In the genomic region with DNA sequence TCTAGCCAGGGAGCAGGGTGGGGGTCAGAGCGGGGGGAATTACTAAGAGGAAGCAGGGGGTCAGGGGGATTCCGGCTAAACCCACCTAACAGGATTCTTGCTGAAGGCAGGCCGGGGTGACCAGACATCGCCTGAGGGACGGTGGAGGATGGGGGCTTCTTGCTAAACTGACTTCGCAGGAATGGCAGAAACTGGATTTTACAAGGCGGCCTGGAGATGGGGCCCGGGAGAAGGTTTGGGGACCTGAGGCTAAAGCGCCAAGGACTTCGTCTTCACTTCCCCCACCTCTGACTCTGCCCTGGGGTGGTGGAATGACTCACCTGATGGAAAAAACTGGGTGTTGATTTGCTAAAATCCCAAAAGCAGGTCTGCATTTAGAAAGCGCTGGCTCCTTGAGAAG, we compare ENCODE assay signal across 24 cellular contexts. TPM values are rescaled to one million over a fixed set of nuclear protein-coding genes. Genes with fewer than 3 reads are reported as not detected.
DNase-seq lines count a peak whose midpoint lies in the region; ATAC-seq and TF ChIP-seq lines count a peak whose summit lies in the region.
"Had no signal": no experiment of that assay in that cellular context is flagged by ENCODE, and none has a peak within 500 bp of the region (broad histone marks: within the 10 kb centered on the region; RNA-seq: fewer than 3 reads in every experiment).

No MANE protein-coding gene starts in this region.

- no CpG with 5 or more reads among the region's 11 CpGs for whole genome bisulfite sequencing in trophoblast cell (ENCODE audit: extremely low coverage, insufficient coverage, insufficient read length)

- no peak overlapping the region for H3K18ac ChIP-seq in trophoblast cell (ENCODE audit: low read length)

- H3K4me2 ChIP-seq in PC-9 (peak overlapping the region; percentile 50; the same call in 1 of the 2 replicates), trophoblast cell (ENCODE audit: low read length) (peak overlapping the region; percentile 22)

- no peaks in the 10 kb centered on the region for H3K9me2 ChIP-seq in PC-9 (ENCODE audit: insufficient read depth)

- H3K27me3 Mint-ChIP-seq in activated CD4-positive, alpha-beta T cell treated with anti-CD3 and anti-CD28 coated beads for 36 hours, result peaks cover 2% of the 10 kb centered on the region

- no peak overlapping the region for H3K27ac Mint-ChIP-seq in activated CD4-positive, alpha-beta T cell treated with anti-CD3 and anti-CD28 coated beads for 36 hours
- H3K27ac Mint-ChIP-seq: CD8-positive, alpha-beta T cell had no signal

- no peaks in the 10 kb centered on the region for H3K36me3 ChIP-seq in PC-9 (ENCODE audit: low read depth)
- no peaks in the 10 kb centered on the region for H3K36me3 ChIP-seq in trophoblast cell (ENCODE audit: control insufficient read depth in 1 of 2, insufficient read depth in 2 of 2, low read length in 2 of 2)

- H2AK5ac ChIP-seq in trophoblast cell (ENCODE audit: low read length), result no peak overlapping the region

- H3K27ac ChIP-seq in PC-9, result no peak overlapping the region
- peak overlapping the region; percentile 78 for H3K27ac ChIP-seq in trophoblast cell (ENCODE audit: low read depth, low read length)
- H3K27ac ChIP-seq: 22Rv1, HL-60 had no signal

- no peak overlapping the region for H2BK120ac ChIP-seq in trophoblast cell (ENCODE audit: insufficient read depth, low read length, poor library complexity)

- H4K91ac ChIP-seq in trophoblast cell (ENCODE audit: low read depth, low read length), result peak overlapping the region; percentile 77

- no peaks in the 10 kb centered on the region for H3K36me3 Mint-ChIP-seq in activated CD4-positive, alpha-beta T cell treated with anti-CD3 and anti-CD28 coated beads for 36 hours (ENCODE audit: low read depth)
- H3K36me3 Mint-ChIP-seq: CD8-positive, alpha-beta T cell had no signal

- no peak for DNase-seq in activated CD4-positive, alpha-beta T cell treated with anti-CD3 and anti-CD28 coated beads for 36 hours
- no peak for DNase-seq in activated CD4-positive, alpha-beta T cell treated with anti-CD3 and anti-CD28 coated beads, Interleukin-2, amount 50 U/mL, for 4 hours
- peak; percentile 60 to 61 for DNase-seq in PC-9
- DNase-seq in islet precursor cell, result peak; percentile 93
- DNase-seq in trophoblast cell, result peak; percentile 63 to 70
- DNase-seq in hippocampal formation (lab: John Stamatoyannopoulos, UW), result no peak
- DNase-seq in nucleus accumbens (lab: John Stamatoyannopoulos, UW), result no peak
- DNase-seq: AML-193; C1 segment of cervical spinal cord; CD8-positive, alpha-beta T cell; GDM1; MM.1S; NCI-H1048; NCI-H1417 treated with DMSO at 0.1 percent for 48 hours; NCI-H187; NCI-H526; OCI-M1; SHP77 had no signal

- H3K14ac ChIP-seq in trophoblast cell (ENCODE audit: low read length), result no peak overlapping the region

- H3K4me1 Mint-ChIP-seq in activated CD4-positive, alpha-beta T cell treated with anti-CD3 and anti-CD28 coated beads for 36 hours, result peaks cover 4% of the 10 kb centered on the region

- no peak overlapping the region for H4K12ac ChIP-seq in trophoblast cell (ENCODE audit: low read depth, low read length)

- no peak overlapping the region for H3K4ac ChIP-seq in trophoblast cell (ENCODE audit: low read depth, low read length)

- H3K79me2 ChIP-seq in PC-9 (ENCODE audit: low read depth) (no peaks in the 10 kb centered on the region), trophoblast cell (ENCODE audit: control insufficient read depth, insufficient read depth, low read length, poor library complexity) (peaks cover 2% of the 10 kb centered on the region)

- H4K20me1 ChIP-seq in PC-9 (ENCODE audit: insufficient read depth), result no peaks in the 10 kb centered on the region

- peaks cover 22% of the 10 kb centered on the region for H3K79me1 ChIP-seq in trophoblast cell (ENCODE audit: low read length)

- no peak overlapping the region for H3K9ac ChIP-seq in trophoblast cell (ENCODE audit: low read length)

- peaks cover under 1% of the 10 kb centered on the region for H3K9me3 Mint-ChIP-seq in activated CD4-positive, alpha-beta T cell treated with anti-CD3 and anti-CD28 coated beads for 36 hours (ENCODE audit: low read depth)
- H3K9me3 Mint-ChIP-seq: CD8-positive, alpha-beta T cell had no signal

- H3K9me3 ChIP-seq in PC-9 (ENCODE audit: insufficient read depth, low read depth), result no peaks in the 10 kb centered on the region
- no peaks in the 10 kb centered on the region for H3K9me3 ChIP-seq in trophoblast cell (ENCODE audit: insufficient read depth, low read depth, low read length)

- H3K23ac ChIP-seq in trophoblast cell (ENCODE audit: low read length), result no peak overlapping the region

- H3F3A ChIP-seq in PC-9 (ENCODE audit: insufficient read depth, low read depth), result peaks cover 11% of the 10 kb centered on the region; the same call in 1 of the 2 replicates

- no peaks in the 10 kb centered on the region for H3K27me3 ChIP-seq in PC-9 (ENCODE audit: insufficient read depth, low read depth)
- H3K27me3 ChIP-seq in trophoblast cell (ENCODE audit: insufficient read depth, low read length), result no peaks in the 10 kb centered on the region

- peak; percentile 47 for ATAC-seq in activated CD4-positive, alpha-beta T cell treated with anti-CD3 and anti-CD28 coated beads for 36 hours
- no peak for ATAC-seq in HG03196 (IDR thresholded peaks at IDR 0.05; ENCODE audit: unreplicated experiment)
- ATAC-seq: CD8-positive, alpha-beta T cell; HepG2; K562 had no signal

- no peak overlapping the region for H3K4me3 ChIP-seq in PC-9
- no peak overlapping the region for H3K4me3 ChIP-seq in trophoblast cell (ENCODE audit: low read depth, low read length)
- H3K4me3 ChIP-seq: K562 had no signal

- POLR2A ChIA-PET in activated CD4-positive, alpha-beta T cell treated with anti-CD3 and anti-CD28 coated beads for 36 hours (lab: Charles Lee), result no interaction called here
- POLR2A ChIA-PET in PC-9 (lab: Charles Lee; ENCODE audit: unreplicated experiment), result no interaction called here

- no peak for TF ChIP-seq CTCF in PC-9 (conservative IDR thresholded peaks at IDR 0.05)

- no peak overlapping the region for H4K8ac ChIP-seq in trophoblast cell (ENCODE audit: low read depth, low read length)

- CTCF ChIA-PET in activated CD4-positive, alpha-beta T cell treated with anti-CD3 and anti-CD28 coated beads for 36 hours (lab: Charles Lee), result no interaction called here
- CTCF ChIA-PET in PC-9 (lab: Charles Lee), result no interaction called here

- BruUV-seq in PC-9 (replicated peaks; lab: Mats Ljungman, UMichigan), result no TSS peak

- no peak overlapping the region for H3K4me3 Mint-ChIP-seq in activated CD4-positive, alpha-beta T cell treated with anti-CD3 and anti-CD28 coated beads for 36 hours
- H3K4me3 Mint-ChIP-seq: CD8-positive, alpha-beta T cell had no signal

- peak overlapping the region; percentile 56 for H2BK12ac ChIP-seq in trophoblast cell (ENCODE audit: low read length)

- H2AFZ ChIP-seq in PC-9 (0 out of 2 replicates have a peak overlapping the region, but pooled peaks have one; percentile 41), trophoblast cell (ENCODE audit: insufficient read depth, low read length, poor library complexity) (no peak overlapping the region)

- H3K4me1 ChIP-seq in PC-9 (replicated peaks; ENCODE audit: insufficient read depth) (peaks cover 42% of the 10 kb centered on the region), trophoblast cell (ENCODE audit: control insufficient read depth in 1 of 2, insufficient read depth in 2 of 2, low read length in 2 of 2) (peaks cover 30 to 38% of the 10 kb centered on the region in 2 experiments)

- intact Hi-C loops in activated CD4-positive, alpha-beta T cell treated with anti-CD3 and anti-CD28 coated beads for 36 hours (cut with DNase I, micrococcal nuclease), result no loop called here
- intact Hi-C loops in PC-9 (cut with micrococcal nuclease; ENCODE audit: unreplicated experiment), result loop anchor here (1.0 to 5.0 kb wide), 2 partner anchors 22 to 34 kb away; no protein-coding TSS in a partner anchor

- H2BK5ac ChIP-seq in trophoblast cell (ENCODE audit: low read depth, low read length, poor library complexity), result peak overlapping the region; percentile 52

RNA-seq across cellular contexts. Expression of gene LGALS3BP, which starts 23.5 kb away (rescaled TPM):
- total RNA-seq in activated CD4-positive, alpha-beta T cell treated with anti-CD3 and anti-CD28 coated beads for 36 hours, result 10 to 100 TPM; 64.4 to 71.2 TPM
- total RNA-seq in PC-9 (2021), result 507 and 685 TPM in 2 replicates
- polyA plus RNA-seq in trophoblast cell (2013), result 9.1 and 9.3 TPM in 2 replicates

RNA-seq across cellular contexts. Expression of gene TIMP2, which starts 31.1 kb away (rescaled TPM):
- 1 to 10 TPM; 1.6 to 1.9 TPM for total RNA-seq in activated CD4-positive, alpha-beta T cell treated with anti-CD3 and anti-CD28 coated beads for 36 hours
- 90.5 and 114 TPM in 2 replicates for total RNA-seq in PC-9 (2021)
- 53.1 and 56.6 TPM in 2 replicates for polyA plus RNA-seq in trophoblast cell (2013)
- polyA plus RNA-seq: K562 had no signal

RNA-seq across cellular contexts. Expression of gene CEP295NL, which starts 53.3 kb away (rescaled TPM):
- not detected for total RNA-seq in activated CD4-positive, alpha-beta T cell treated with anti-CD3 and anti-CD28 coated beads for 36 hours
- 3.5 and 3.6 TPM in 2 replicates for total RNA-seq in PC-9 (2021)
- 0.18 and 0.19 TPM in 2 replicates for polyA plus RNA-seq in trophoblast cell (2013)
- total RNA-seq: HepG2, K562, RPMI7951 had no signal
- polyA plus RNA-seq: HepG2, K562 had no signal

RNA-seq across cellular contexts. Expression of gene CANT1, which starts 53.3 kb away (rescaled TPM):
- 10 to 100 TPM; 44.0 to 52.9 TPM for total RNA-seq in activated CD4-positive, alpha-beta T cell treated with anti-CD3 and anti-CD28 coated beads for 36 hours
- total RNA-seq in PC-9 (2021), result 116 and 183 TPM in 2 replicates
- polyA plus RNA-seq in trophoblast cell (2013), result 60.8 and 62.9 TPM in 2 replicates

Comparison
In these comparisons a context has a peak if more than half of its experiments do, and no peak if none do; other contexts are left out.
1. DNase-seq: peak in PC-9 (2 of 2), islet precursor cell (single experiment) and trophoblast cell (2 of 2); none in activated CD4-positive, alpha-beta T cell treated with anti-CD3 and anti-CD28 coated beads for 36 hours (single experiment), activated CD4-positive, alpha-beta T cell treated with anti-CD3 and anti-CD28 coated beads, Interleukin-2, amount 50 U/mL, for 4 hours (0 of 2), hippocampal formation (0 of 2) and nucleus accumbens (0 of 56).
2. RNA of gene TIMP2, which starts 31.1 kb away (total RNA-seq): 90.5 to 114 TPM in PC-9; 1.6 to 1.9 TPM in activated CD4-positive, alpha-beta T cell treated with anti-CD3 and anti-CD28 coated beads for 36 hours; every median in the first group is over 10 times any median in the second.